In genomic region chr6:127447780-127448179, GRCh38 we compare ENCODE assay signal across 14 cellular contexts. TPM values are rescaled to one million over a fixed set of nuclear protein-coding genes. Genes with fewer than 3 reads are reported as not detected.
A peak's percentile ranks its signal among the peaks of the same experiment; 100 is the strongest.
DNase-seq lines count a peak whose midpoint lies in the region; ATAC-seq and TF ChIP-seq lines count a peak whose summit lies in the region.
"Had no signal": no experiment of that assay in that cellular context is flagged by ENCODE, and none has a peak within 500 bp of the region (broad histone marks: within the 10 kb centered on the region; RNA-seq: fewer than 3 reads in every experiment).

No MANE protein-coding gene starts in this region.

- peak; percentile 33 to 81 for ATAC-seq in activated naive CD4-positive, alpha-beta T cell treated with anti-CD3 and anti-CD28 coated beads, Interleukin-2, amount 50 U/mL, for 72 hours

- H3K4me1 ChIP-seq in esophagus muscularis mucosa (peaks cover 0 to 56% (median 48%) of the 10 kb centered on the region in 4 donors), subcutaneous abdominal adipose tissue (ENCODE audit: control insufficient read depth in 5 of 5, insufficient read depth in 5 of 5, low read length in 5 of 5) (peaks cover 0 to 13% (median 0%) of the 10 kb centered on the region in 5 donors)
- H3K4me1 ChIP-seq: HAP-1 had no signal

- no peak for TF ChIP-seq EP300 in esophagus muscularis mucosa (IDR thresholded peaks at IDR 0.05)

- no peaks in the 10 kb centered on the region for H3K9me3 Mint-ChIP-seq in activated naive CD4-positive, alpha-beta T cell treated with anti-CD3 and anti-CD28 coated beads, Interleukin-2, amount 50 U/mL, for 72 hours
- H3K9me3 Mint-ChIP-seq in HFFc6 = no peaks in the 10 kb centered on the region
- H3K9me3 Mint-ChIP-seq: CD4-positive, alpha-beta memory T cell had no signal

- no peak for DNase-seq in activated naive CD4-positive, alpha-beta T cell treated with anti-CD3 and anti-CD28 coated beads, Interleukin-2, amount 50 U/mL, for 72 hours (ENCODE audit: low spot score in 2 of 2)
- DNase-seq in activated naive CD4-positive, alpha-beta T cell (lab: John Stamatoyannopoulos, UW) = no peak
- no peak for DNase-seq in esophagus muscularis mucosa (ENCODE audit: extremely low spot score)
- no peak for DNase-seq in HFFc6
- no peak for DNase-seq in inferior parietal cortex (ENCODE audit: extremely low spot score)
- DNase-seq: C1 segment of cervical spinal cord; Calu3; CD4-positive, alpha-beta memory T cell; COR-L47; DMS153; DND-41; GOT3 had no signal

- H3K9me3 ChIP-seq in esophagus muscularis mucosa (no peaks in the 10 kb centered on the region), subcutaneous abdominal adipose tissue (ENCODE audit: control insufficient read depth in 5 of 5, low read length in 5 of 5) (no peaks in the 10 kb centered on the region)
- H3K9me3 ChIP-seq: HAP-1 had no signal

- H3K9ac ChIP-seq in subcutaneous abdominal adipose tissue (ENCODE audit: low read length in 5 of 5) = no peak overlapping the region

- H3K36me3 ChIP-seq in esophagus muscularis mucosa (peaks cover 0 to 22% (median 4%) of the 10 kb centered on the region in 4 donors), subcutaneous abdominal adipose tissue (ENCODE audit: control insufficient read depth in 5 of 5, insufficient read depth in 5 of 5, low read length in 5 of 5) (peaks cover 3 to 41% (median 25%) of the 10 kb centered on the region in 5 donors)
- H3K36me3 ChIP-seq: HAP-1 had no signal

- H3K4me1 Mint-ChIP-seq in HFFc6 (ENCODE audit: low read depth) = peaks cover 6% of the 10 kb centered on the region; the same call in 1 of the 2 replicates

- H3K27me3 ChIP-seq in esophagus muscularis mucosa (no peaks in the 10 kb centered on the region), subcutaneous abdominal adipose tissue (ENCODE audit: control insufficient read depth in 5 of 5, insufficient read depth in 4 of 5, low read length in 5 of 5) (no peaks in the 10 kb centered on the region)

- no peak for TF ChIP-seq POLR2A in esophagus muscularis mucosa (IDR thresholded peaks at IDR 0.05; ENCODE audit: low read depth)

- no peak for TF ChIP-seq CTCF in esophagus muscularis mucosa (IDR thresholded peaks at IDR 0.05)
- TF ChIP-seq CTCF in HFFc6 (IDR thresholded peaks at IDR 0.05) = no peak

- no peaks in the 10 kb centered on the region for H3K27me3 Mint-ChIP-seq in HFFc6 (ENCODE audit: insufficient read depth)
- H3K27me3 Mint-ChIP-seq: CD4-positive, alpha-beta memory T cell had no signal

- H3K36me3 Mint-ChIP-seq in activated naive CD4-positive, alpha-beta T cell treated with anti-CD3 and anti-CD28 coated beads, Interleukin-2, amount 50 U/mL, for 72 hours = peaks cover 0 to 13% of the 10 kb centered on the region in 2 donors
- H3K36me3 Mint-ChIP-seq in HFFc6 (ENCODE audit: low read depth) = no peaks in the 10 kb centered on the region

- peak overlapping the region in 1 of 2 donors; percentile 5 for H3K27ac Mint-ChIP-seq in activated naive CD4-positive, alpha-beta T cell treated with anti-CD3 and anti-CD28 coated beads, Interleukin-2, amount 50 U/mL, for 72 hours
- H3K27ac Mint-ChIP-seq in HFFc6 = no peak overlapping the region

- no peak overlapping the region for H3K4me3 Mint-ChIP-seq in HFFc6
- H3K4me3 Mint-ChIP-seq: CD4-positive, alpha-beta memory T cell had no signal

- intact Hi-C loops in esophagus muscularis mucosa (cut with DNase I) = no loop called here

- H3K27ac ChIP-seq in esophagus muscularis mucosa (replicated peaks in 1 of 4) (peak overlapping the region in 3 of 4 donors; percentile 10 to 61 (median 11)), subcutaneous abdominal adipose tissue (ENCODE audit: low read depth, low read length) (peak overlapping the region; percentile 61)

- no peak overlapping the region for H3K4me3 ChIP-seq in esophagus muscularis mucosa
- no peak overlapping the region for H3K4me3 ChIP-seq in subcutaneous abdominal adipose tissue (ENCODE audit: low read depth in 1 of 5, low read length in 5 of 5)
- H3K4me3 ChIP-seq: HAP-1 had no signal

RNA-seq across cellular contexts. Expression of gene KIAA0408, which starts 11.4 kb away (rescaled TPM):
- total RNA-seq in activated naive CD4-positive, alpha-beta T cell treated with anti-CD3 and anti-CD28 coated beads, Interleukin-2, amount 50 U/mL, for 72 hours = 1 to 10 TPM; 3.6 to 4.4 TPM
- 10 to 100 TPM; 19.1 to 41.5 (median 29.7) TPM for total RNA-seq in esophagus muscularis mucosa
- 1 to 10 TPM; 1.4 to 3.5 (median 2.3) TPM for total RNA-seq in HFFc6 (2021; fragmentation: NEBNext Ultra II Directional; extraction: Animal tissue kit (Norgen Biotek cat#: 25700))
